ENCODE assay signal across 10 cellular contexts in genomic region chr9:112890106-112891081, GRCh38. TPM values are rescaled to one million over a fixed set of nuclear protein-coding genes. Genes with fewer than 3 reads are reported as not detected.
DNase-seq lines count a peak whose midpoint lies in the region; ATAC-seq and TF ChIP-seq lines count a peak whose summit lies in the region.
"Had no signal": no experiment of that assay in that cellular context is flagged by ENCODE, and none has a peak within 500 bp of the region (broad histone marks: within the 10 kb centered on the region; RNA-seq: fewer than 3 reads in every experiment).

SLC46A2 (minus strand) TSS chr9:112890876; CDS start chr9:112890681, 195 bp downstream.

- peaks cover 0 to 37% (median 8%) of the 10 kb centered on the region in 4 donors for H3K27me3 ChIP-seq in esophagus squamous epithelium
- H3K27me3 ChIP-seq in Karpas-422 (ENCODE audit: low read length): no peaks in the 10 kb centered on the region

- H3K27ac ChIP-seq in esophagus squamous epithelium (no peak within 1 kb of the TSS), mesodermal cell (ENCODE audit: low read depth, low read length, severe bottlenecking) (no peak within 1 kb of the TSS), urinary bladder (ENCODE audit: low read depth) (no peak within 1 kb of the TSS), Karpas-422 (ENCODE audit: low read length) (no peak within 1 kb of the TSS)
- H3K27ac ChIP-seq: KMS-11 had no signal

- BruUV-seq in MCF 10A (replicated peaks; lab: Mats Ljungman, UMichigan): no TSS peak

- H3K36me3 ChIP-seq in esophagus squamous epithelium (no peaks in the 10 kb centered on the region), mesodermal cell (ENCODE audit: control insufficient read depth, insufficient read depth, low read length) (no peaks in the 10 kb centered on the region), urinary bladder (ENCODE audit: insufficient read depth) (no peaks in the 10 kb centered on the region), Karpas-422 (ENCODE audit: insufficient read depth, low read length) (no peaks in the 10 kb centered on the region)

- no peak within 1 kb of the TSS for H3K27ac Mint-ChIP-seq in MCF 10A (ENCODE audit: low read depth, unreplicated experiment)
- H3K27ac Mint-ChIP-seq: T-helper 2 cell treated with Interferon-gamma antibody and Interleukin-4, amounts not matched to agents 5 μg/mL and 100 μg/mL, for 36 hours had no signal

- no peak within 1 kb of the TSS for H2AFZ ChIP-seq in Karpas-422 (ENCODE audit: low read length)

- H3K4me1 ChIP-seq in esophagus squamous epithelium: peaks cover 3 to 14% (median 13%) of the 10 kb centered on the region in 3 donors
- H3K4me1 ChIP-seq in mesodermal cell (ENCODE audit: control insufficient read depth, insufficient read depth, low read length, poor library complexity, severe bottlenecking): no peaks in the 10 kb centered on the region
- H3K4me1 ChIP-seq in urinary bladder (ENCODE audit: insufficient read depth): peaks cover 4% of the 10 kb centered on the region
- peaks cover 15% of the 10 kb centered on the region for H3K4me1 ChIP-seq in Karpas-422 (ENCODE audit: low read length)

- CTCF ChIA-PET in MCF 10A (lab: Yijun Ruan, JAX): interaction anchor here (0.9 kb wide), 1 partner anchor 9 kb away, joined by 3 read pairs; no protein-coding TSS in a partner anchor

- H4K20me1 ChIP-seq in Karpas-422 (ENCODE audit: insufficient read depth, low read depth, low read length): no peaks in the 10 kb centered on the region

- H3K36me3 Mint-ChIP-seq in MCF 10A (ENCODE audit: insufficient read depth, unreplicated experiment): no peaks in the 10 kb centered on the region

- POLR2A ChIA-PET in MCF 10A (lab: Yijun Ruan, JAX): no interaction called here

- H3K4me3 Mint-ChIP-seq in MCF 10A (ENCODE audit: unreplicated experiment): no peak within 1 kb of the TSS
- H3K4me3 Mint-ChIP-seq: T-helper 2 cell treated with Interferon-gamma antibody and Interleukin-4, amounts not matched to agents 5 μg/mL and 100 μg/mL, for 36 hours had no signal

- H3K9me3 ChIP-seq in esophagus squamous epithelium: no peaks in the 10 kb centered on the region
- no peaks in the 10 kb centered on the region for H3K9me3 ChIP-seq in mesodermal cell (ENCODE audit: control insufficient read depth, low read length)
- H3K9me3 ChIP-seq in Karpas-422 (ENCODE audit: low read length): no peaks in the 10 kb centered on the region

- peak; percentile 58 to 63 for DNase-seq in T47D (ENCODE audit: low read depth in 1 of 2, low spot score in 1 of 2)
- no peak for DNase-seq in MCF 10A (ENCODE audit: unreplicated experiment)
- DNase-seq in esophagus squamous epithelium (lab: John Stamatoyannopoulos, UW): no peak
- DNase-seq in Karpas-422: no peak
- DNase-seq in stimulated activated CD8-positive, alpha-beta memory T cell treated with anti-CD3 and anti-CD28 coated beads, Interleukin-4, amount 100 ng/mL, for 48 hours: no peak

- H3K9me3 Mint-ChIP-seq in MCF 10A (ENCODE audit: unreplicated experiment): no peaks in the 10 kb centered on the region
- H3K9me3 Mint-ChIP-seq: T-helper 2 cell treated with Interferon-gamma antibody and Interleukin-4, amounts not matched to agents 5 μg/mL and 100 μg/mL, for 36 hours had no signal

- intact Hi-C loops in MCF 10A (cut with micrococcal nuclease) (no loop called here), esophagus squamous epithelium (cut with DNase I) (no loop called here)

- no peaks in the 10 kb centered on the region for H3K79me2 ChIP-seq in Karpas-422 (ENCODE audit: low read length)

- WGBS in esophagus squamous epithelium, 2 donors: 0 to 10% methylated on average over 5 to 17 of the region's 78 CpGs
- 41 to 48% methylated on average over 60 to 63 of the region's 78 CpGs for WGBS in mesodermal cell (ENCODE audit: insufficient coverage in 2 of 2), 2 experiments
- WGBS in urinary bladder: 16% methylated on average over 78 of the region's 78 CpGs

- H3K4me2 ChIP-seq in Karpas-422 (ENCODE audit: low read depth, low read length, poor library complexity, severe bottlenecking): no peak within 1 kb of the TSS
- H3K4me2 ChIP-seq: KMS-11 had no signal

- H3K4me3 ChIP-seq in esophagus squamous epithelium (peak within 1 kb of the TSS; percentile 12 to 59 (median 38)), mesodermal cell (ENCODE audit: extremely low read depth, insufficient read depth, low read length, poor library complexity, severe bottlenecking) (peak within 1 kb of the TSS; percentile 26), urinary bladder (ENCODE audit: low read depth, low read length) (peak within 1 kb of the TSS; percentile 38), Karpas-422 (ENCODE audit: low read length) (no peak within 1 kb of the TSS)

- TF ChIP-seq CTCF in MCF 10A (IDR thresholded peaks at IDR 0.05; ENCODE audit: unreplicated experiment) (no peak), esophagus squamous epithelium (IDR thresholded peaks at IDR 0.05) (no peak)

- ATAC-seq in GM21423 (IDR thresholded peaks at IDR 0.05; ENCODE audit: unreplicated experiment): no peak

- H3K4me1 Mint-ChIP-seq in MCF 10A (ENCODE audit: insufficient read depth, unreplicated experiment): no peaks in the 10 kb centered on the region

- TF ChIP-seq POLR2A in esophagus squamous epithelium (IDR thresholded peaks at IDR 0.05): peak in 1 of 4 donors; percentile 12

- in situ Hi-C loops in T47D (cut with HindIII; ENCODE audit: low pct_unique_long_range_greater_than_20kb, low sequenced_read_pairs): no loop called here

- H3K9ac ChIP-seq in Karpas-422 (ENCODE audit: low read length): no peak within 1 kb of the TSS
- H3K9ac ChIP-seq: KMS-11 had no signal

- no peaks in the 10 kb centered on the region for H3K9me2 ChIP-seq in Karpas-422 (replicated peaks; ENCODE audit: insufficient read depth, low read length)

- H3K27me3 Mint-ChIP-seq in MCF 10A (ENCODE audit: insufficient read depth, unreplicated experiment): no peaks in the 10 kb centered on the region

RNA-seq across cellular contexts. Expression of gene SLC46A2, which starts in this region (rescaled TPM):
- total RNA-seq in MCF 10A (2022): not detected in 2 replicates
- 1 to 10 TPM in 1 of 4 donors, under 1 TPM in 3; 0.09 to 1.6 (median 0.57) TPM for total RNA-seq in esophagus squamous epithelium
- not detected for polyA plus RNA-seq in mesodermal cell (2013, experiment 1 of 2)
- polyA plus RNA-seq in mesodermal cell (2013, experiment 2 of 2): not detected
- total RNA-seq in urinary bladder: 3.1 TPM
- polyA plus RNA-seq in urinary bladder: 1.4 TPM
- not detected in 2 replicates for total RNA-seq in Karpas-422 (2014; rRNA removed; shearing (Covaris generic); ENCODE audit: low replicate concordance)

Comparison
In these comparisons a context has a peak if more than half of its experiments do, and no peak if none do; other contexts are left out.
1. DNase-seq: peak in T47D (2 of 2); none in MCF 10A (single experiment), esophagus squamous epithelium (single experiment), Karpas-422 (single experiment) and stimulated activated CD8-positive, alpha-beta memory T cell treated with anti-CD3 and anti-CD28 coated beads, Interleukin-4, amount 100 ng/mL, for 48 hours (single experiment).